8 cellular contexts compared by ENCODE assay signal in genomic region chr2:194915485-194915884, GRCh38.
"Had no signal": no experiment of that assay in that cellular context is flagged by ENCODE, and none has a peak within 500 bp of the region (broad histone marks: within the 10 kb centered on the region; RNA-seq: fewer than 3 reads in every experiment).

No MANE protein-coding gene starts in this region.

- H3K9ac ChIP-seq: KMS-11 had no signal

- FAIRE-seq: H1, H54, HTR-8/SVneo had no signal

- H3K4me2 ChIP-seq: GM23338, KMS-11 had no signal

- DNase-seq: H9, HCEC 1CT, KBM-7 had no signal

- ATAC-seq: GM23338 had no signal

- H3K27ac ChIP-seq: KMS-11 had no signal

- H2AFZ ChIP-seq: GM23338 had no signal

- H3K4me3 ChIP-seq: GM23338 had no signal
